24 cellular contexts compared by ENCODE assay signal in genomic region chr6:136191606-136192005, GRCh38.
"Had no signal": no experiment of that assay in that cellular context is flagged by ENCODE, and none has a peak within 500 bp of the region (broad histone marks: within the 10 kb centered on the region; RNA-seq: fewer than 3 reads in every experiment).

No MANE protein-coding gene starts in this region.

- H3K27me3 ChIP-seq: colonic mucosa, esophagus squamous epithelium, gastroesophageal sphincter, pancreas, right lobe of liver, suprapubic skin, tibial artery, upper lobe of left lung, uterus had no signal

- H3K4me3 ChIP-seq: colonic mucosa, esophagus squamous epithelium, gastroesophageal sphincter, lung, pancreas, prostate gland, right lobe of liver, suprapubic skin, tibial artery, upper lobe of left lung, uterus had no signal

- FAIRE-seq: pancreas had no signal

- H3K4me3 Mint-ChIP-seq: naive thymus-derived CD8-positive, alpha-beta T cell; neural crest cell; stimulated activated effector memory CD8-positive, alpha-beta T cell treated with anti-CD3 and anti-CD28 coated beads, Interleukin-12 subunit alpha, Interleukin-12 subunit beta, amount 100 ng/mL, for 72 hours had no signal

- H3K36me3 Mint-ChIP-seq: naive thymus-derived CD8-positive, alpha-beta T cell; stimulated activated effector memory CD8-positive, alpha-beta T cell treated with anti-CD3 and anti-CD28 coated beads, Interleukin-12 subunit alpha, Interleukin-12 subunit beta, amount 100 ng/mL, for 72 hours had no signal

- H3K27ac Mint-ChIP-seq: stimulated activated effector memory CD8-positive, alpha-beta T cell treated with anti-CD3 and anti-CD28 coated beads, Interleukin-12 subunit alpha, Interleukin-12 subunit beta, amount 100 ng/mL, for 72 hours had no signal

- H3K27ac ChIP-seq: colonic mucosa, esophagus squamous epithelium, gastroesophageal sphincter, pancreas, prostate gland, right lobe of liver, suprapubic skin, tibial artery, upper lobe of left lung, uterus had no signal

- H3K4me1 ChIP-seq: colonic mucosa, esophagus squamous epithelium, gastroesophageal sphincter, pancreas, prostate gland, right lobe of liver, suprapubic skin, tibial artery, upper lobe of left lung, uterus had no signal

- H3K4me1 Mint-ChIP-seq: naive thymus-derived CD8-positive, alpha-beta T cell; stimulated activated effector memory CD8-positive, alpha-beta T cell treated with anti-CD3 and anti-CD28 coated beads, Interleukin-12 subunit alpha, Interleukin-12 subunit beta, amount 100 ng/mL, for 72 hours had no signal

- H3K9me3 Mint-ChIP-seq: naive thymus-derived CD8-positive, alpha-beta T cell; neural crest cell; stimulated activated effector memory CD8-positive, alpha-beta T cell treated with anti-CD3 and anti-CD28 coated beads, Interleukin-12 subunit alpha, Interleukin-12 subunit beta, amount 100 ng/mL, for 72 hours had no signal

- ATAC-seq: gastroesophageal sphincter; left colon; left ventricle myocardium superior; naive thymus-derived CD8-positive, alpha-beta T cell; pancreas; stimulated activated effector memory CD8-positive, alpha-beta T cell treated with anti-CD3 and anti-CD28 coated beads, Interleukin-12 subunit alpha, Interleukin-12 subunit beta, amount 100 ng/mL, for 72 hours; stimulated activated naive CD8-positive, alpha-beta T cell treated with anti-CD3 and anti-CD28 coated beads, Interleukin-15, Interleukin-2, amounts not matched to agents 100 U/mL and 50 U/mL, for 24 hours had no signal

- H3K36me3 ChIP-seq: colonic mucosa, pancreas, prostate gland, right lobe of liver, upper lobe of left lung, uterus had no signal

- DNase-seq: colonic mucosa; dermis blood vessel endothelial cell; esophagus squamous epithelium; foreskin fibroblast; glutamatergic neuron; left colon; left ventricle myocardium superior; mesendoderm; naive thymus-derived CD8-positive, alpha-beta T cell; nucleus accumbens; right lobe of liver; stimulated activated CD4-positive, alpha-beta T cell treated with anti-CD3 and anti-CD28 coated beads, Interleukin-4, amount 100 ng/mL, for 1 hour; stimulated activated CD8-positive, alpha-beta memory T cell treated with anti-CD3 and anti-CD28 coated beads, Interleukin-4, amount 100 ng/mL, for 48 hours; stimulated activated naive CD8-positive, alpha-beta T cell treated with anti-CD3 and anti-CD28 coated beads, Interleukin-15, Interleukin-2, amounts not matched to agents 100 U/mL and 50 U/mL, for 24 hours; tibial artery; uterus had no signal

- H3K9me3 ChIP-seq: colonic mucosa, esophagus squamous epithelium, gastroesophageal sphincter, pancreas, prostate gland, right lobe of liver, suprapubic skin, tibial artery, upper lobe of left lung, uterus had no signal
